In the genomic region with DNA sequence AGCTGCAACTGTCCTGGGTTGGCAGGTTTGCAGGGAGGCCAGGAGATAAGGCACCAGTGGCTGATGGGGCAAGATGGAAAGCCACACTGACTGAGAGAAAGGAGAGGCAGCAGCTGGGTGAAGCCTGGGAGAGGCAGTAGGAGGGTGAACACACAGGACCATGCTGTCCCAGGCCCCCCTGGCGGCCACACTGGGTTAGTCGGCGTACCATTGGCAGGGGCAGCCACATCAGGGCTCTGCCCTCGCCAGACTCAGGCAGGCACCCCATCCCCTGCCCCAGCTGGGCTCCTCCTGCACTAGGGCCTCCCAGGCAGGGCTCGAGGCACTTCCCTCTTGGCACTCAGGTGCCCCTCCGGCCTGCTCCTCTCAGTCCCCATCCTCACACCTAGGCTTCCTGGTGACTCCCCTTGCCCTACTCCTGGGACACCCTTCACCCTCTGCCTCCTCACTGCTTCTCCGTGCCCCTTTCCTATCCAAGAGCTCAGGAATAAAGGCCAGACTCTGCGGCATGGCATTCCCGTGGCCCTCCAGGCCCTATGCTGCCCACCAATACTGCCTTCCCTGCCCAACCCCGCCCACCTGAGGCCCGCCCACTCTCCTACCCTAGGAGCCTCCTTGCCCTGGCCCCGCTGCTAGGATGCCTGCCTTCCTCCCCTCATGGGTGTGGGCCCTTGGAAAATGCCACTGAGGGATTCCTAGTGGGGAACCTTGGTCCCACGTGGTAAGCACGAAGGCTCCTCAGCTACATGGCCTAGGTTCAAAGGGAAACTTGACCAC, we compare ENCODE assay signal across 18 cellular contexts. TPM values are rescaled to one million over a fixed set of nuclear protein-coding genes. Genes with fewer than 3 reads are reported as not detected.
A peak's percentile ranks its signal among the peaks of the same experiment; 100 is the strongest.
DNase-seq lines count a peak whose midpoint lies in the region; ATAC-seq, FAIRE-seq and TF ChIP-seq lines count a peak whose summit lies in the region.
"Had no signal": no experiment of that assay in that cellular context is flagged by ENCODE, and none has a peak within 500 bp of the region (broad histone marks: within the 10 kb centered on the region; RNA-seq: fewer than 3 reads in every experiment).

No MANE protein-coding gene starts in this region.

- no peaks in the 10 kb centered on the region for H3K9me3 Mint-ChIP-seq in natural killer cell treated with Interleukin-12 subunit alpha and Interleukin-12 subunit beta and Interleukin-15 and Interleukin-18, amount 100 ng/mL, for 72 hours
- H3K9me3 Mint-ChIP-seq in natural killer cell = no peaks in the 10 kb centered on the region
- H3K9me3 Mint-ChIP-seq in stimulated activated memory B cell treated with anti-CD40 and anti-IgM and Interleukin-4, amounts not matched to agents 10 μg/mL and 1 μg/mL and 100 μg/mL, for 72 hours = no peaks in the 10 kb centered on the region
- H3K9me3 Mint-ChIP-seq: activated T-helper 1 cell treated with anti-CD3 and anti-CD28 coated beads, Interleukin-12 subunit alpha, Interleukin-12 subunit beta, Interleukin-2, Interleukin-4 antibody, amounts not matched to agents 30 ng/mL and 10 ng/mL and 1 ng/mL, durations not matched to agents 14 hours and 24 hours and 36 hours had no signal

- H3K27ac Mint-ChIP-seq in natural killer cell treated with Interleukin-12 subunit alpha and Interleukin-12 subunit beta and Interleukin-15 and Interleukin-18, amount 100 ng/mL, for 72 hours = peak overlapping the region; percentile 75 to 92
- H3K27ac Mint-ChIP-seq in natural killer cell = peak overlapping the region in 1 of 2 donors; percentile 73
- no peak overlapping the region for H3K27ac Mint-ChIP-seq in stimulated activated memory B cell treated with anti-CD40 and anti-IgM and Interleukin-4, amounts not matched to agents 10 μg/mL and 1 μg/mL and 100 μg/mL, for 72 hours

- intact Hi-C loops in natural killer cell (cut with micrococcal nuclease) = no loop called here
- intact Hi-C loops in kidney (cut with DNase I) = no loop called here

- H3K36me3 Mint-ChIP-seq in natural killer cell treated with Interleukin-12 subunit alpha and Interleukin-12 subunit beta and Interleukin-15 and Interleukin-18, amount 100 ng/mL, for 72 hours = no peaks in the 10 kb centered on the region
- H3K36me3 Mint-ChIP-seq in natural killer cell = no peaks in the 10 kb centered on the region
- no peaks in the 10 kb centered on the region for H3K36me3 Mint-ChIP-seq in stimulated activated memory B cell treated with anti-CD40 and anti-IgM and Interleukin-4, amounts not matched to agents 10 μg/mL and 1 μg/mL and 100 μg/mL, for 72 hours

- peaks cover 26 to 37% of the 10 kb centered on the region in 2 donors for H3K4me1 Mint-ChIP-seq in natural killer cell treated with Interleukin-12 subunit alpha and Interleukin-12 subunit beta and Interleukin-15 and Interleukin-18, amount 100 ng/mL, for 72 hours (ENCODE audit: low read depth in 2 of 2)
- H3K4me1 Mint-ChIP-seq in natural killer cell = peaks cover 29 to 30% of the 10 kb centered on the region in 2 donors
- peaks cover 24% of the 10 kb centered on the region for H3K4me1 Mint-ChIP-seq in stimulated activated memory B cell treated with anti-CD40 and anti-IgM and Interleukin-4, amounts not matched to agents 10 μg/mL and 1 μg/mL and 100 μg/mL, for 72 hours

- H3K4me3 Mint-ChIP-seq in natural killer cell treated with Interleukin-12 subunit alpha and Interleukin-12 subunit beta and Interleukin-15 and Interleukin-18, amount 100 ng/mL, for 72 hours = no peak overlapping the region
- no peak overlapping the region for H3K4me3 Mint-ChIP-seq in natural killer cell
- H3K4me3 Mint-ChIP-seq in stimulated activated memory B cell treated with anti-CD40 and anti-IgM and Interleukin-4, amounts not matched to agents 10 μg/mL and 1 μg/mL and 100 μg/mL, for 72 hours = no peak overlapping the region
- H3K4me3 Mint-ChIP-seq: activated T-helper 1 cell treated with anti-CD3 and anti-CD28 coated beads, Interleukin-12 subunit alpha, Interleukin-12 subunit beta, Interleukin-2, Interleukin-4 antibody, amounts not matched to agents 30 ng/mL and 10 ng/mL and 1 ng/mL, durations not matched to agents 14 hours and 24 hours and 36 hours had no signal

- no peaks in the 10 kb centered on the region for H3K9me3 ChIP-seq in kidney (ENCODE audit: control insufficient read depth in 1 of 2, low read length in 2 of 2)
- H3K9me3 ChIP-seq: uterus had no signal

- no peaks in the 10 kb centered on the region for H3K36me3 ChIP-seq in kidney (ENCODE audit: control insufficient read depth in 1 of 2, insufficient read depth in 2 of 2, low read length in 2 of 2)
- H3K36me3 ChIP-seq: uterus had no signal

- H3K4me1 ChIP-seq in kidney (ENCODE audit: control insufficient read depth in 1 of 2, insufficient read depth in 1 of 2, low read depth in 1 of 2, low read length in 2 of 2) = peaks cover 13 to 19% of the 10 kb centered on the region in 2 donors

- peak; percentile 50 for DNase-seq in natural killer cell treated with Interleukin-12 subunit alpha and Interleukin-12 subunit beta and Interleukin-15 and Interleukin-18, amount 100 ng/mL, for 72 hours (ENCODE audit: low spot score)
- DNase-seq in natural killer cell = no peak
- peak; percentile 54 for DNase-seq in UCSD-AML1 (lab: John Stamatoyannopoulos, UW; ENCODE audit: unreplicated experiment)
- DNase-seq in kidney = peak; percentile 68
- DNase-seq in NK-92 (lab: John Stamatoyannopoulos, UW; ENCODE audit: unreplicated experiment) = no peak
- no peak for DNase-seq in NCI-H1930 (lab: John Stamatoyannopoulos, UW)
- DNase-seq: anterior cingulate cortex, cortex of kidney, hippocampal formation, NCI-H187, NCI-H524 treated with DMSO at 0.1 percent for 48 hours, nucleus accumbens, uterus had no signal

- TF ChIP-seq CTCF in natural killer cell (IDR thresholded peaks at IDR 0.05) (no peak), kidney (IDR thresholded peaks at IDR 0.05; ENCODE audit: borderline replicate concordance, extremely low read depth, insufficient read depth) (no peak)

- no peak overlapping the region for H3K27ac ChIP-seq in kidney (ENCODE audit: low read depth in 2 of 2, low read length in 2 of 2)
- H3K27ac ChIP-seq: skin epidermis, uterus had no signal

- FAIRE-seq in kidney (lab: Jason Lieb, UNC) = no peak
- FAIRE-seq: H54 had no signal

- no peaks in the 10 kb centered on the region for H3K27me3 Mint-ChIP-seq in natural killer cell treated with Interleukin-12 subunit alpha and Interleukin-12 subunit beta and Interleukin-15 and Interleukin-18, amount 100 ng/mL, for 72 hours
- H3K27me3 Mint-ChIP-seq in natural killer cell (ENCODE audit: low read depth in 2 of 2) = no peaks in the 10 kb centered on the region
- H3K27me3 Mint-ChIP-seq in stimulated activated memory B cell treated with anti-CD40 and anti-IgM and Interleukin-4, amounts not matched to agents 10 μg/mL and 1 μg/mL and 100 μg/mL, for 72 hours = no peaks in the 10 kb centered on the region

- no peak overlapping the region for H3K9ac ChIP-seq in kidney (ENCODE audit: low read length in 2 of 2)

- no peak for ATAC-seq in natural killer cell treated with Interleukin-12 subunit alpha and Interleukin-12 subunit beta and Interleukin-15 and Interleukin-18, amount 100 ng/mL, for 72 hours
- ATAC-seq in natural killer cell = no peak
- no peak for ATAC-seq in GM18858 (IDR thresholded peaks at IDR 0.05; ENCODE audit: unreplicated experiment)
- no peak for ATAC-seq in stimulated activated memory B cell treated with anti-CD40 and anti-IgM and Interleukin-4, amounts not matched to agents 10 μg/mL and 1 μg/mL and 100 μg/mL, for 72 hours

- no peak overlapping the region for H3K4me3 ChIP-seq in kidney (ENCODE audit: low read length in 2 of 2)
- H3K4me3 ChIP-seq: skin epidermis, uterus had no signal

RNA-seq across cellular contexts. Expression of a gene that starts 28.8 kb away (rescaled TPM):
- 10 to 100 TPM; 19.4 to 31.0 TPM for total RNA-seq in natural killer cell treated with Interleukin-12 subunit alpha and Interleukin-12 subunit beta and Interleukin-15 and Interleukin-18, amount 100 ng/mL, for 72 hours
- total RNA-seq in natural killer cell = 10 to 100 TPM in 2 of 3 donors, 1 to 10 TPM in 1; 8.7 to 17.4 (median 11.6) TPM
- 19.8 TPM for total RNA-seq in kidney
- 10.1 TPM for polyA plus RNA-seq in kidney (ENCODE audit: insufficient read depth, low read depth, low replicate concordance)

Comparison
In these comparisons a context has a peak if more than half of its experiments do, and no peak if none do; other contexts are left out.
1. DNase-seq: peak in natural killer cell treated with Interleukin-12 subunit alpha and Interleukin-12 subunit beta and Interleukin-15 and Interleukin-18, amount 100 ng/mL, for 72 hours (single experiment), UCSD-AML1 (single experiment) and kidney (single experiment); none in natural killer cell (single experiment), NK-92 (single experiment) and NCI-H1930 (0 of 2).